ENCODE assay signal across 9 cellular contexts in the genomic region with DNA sequence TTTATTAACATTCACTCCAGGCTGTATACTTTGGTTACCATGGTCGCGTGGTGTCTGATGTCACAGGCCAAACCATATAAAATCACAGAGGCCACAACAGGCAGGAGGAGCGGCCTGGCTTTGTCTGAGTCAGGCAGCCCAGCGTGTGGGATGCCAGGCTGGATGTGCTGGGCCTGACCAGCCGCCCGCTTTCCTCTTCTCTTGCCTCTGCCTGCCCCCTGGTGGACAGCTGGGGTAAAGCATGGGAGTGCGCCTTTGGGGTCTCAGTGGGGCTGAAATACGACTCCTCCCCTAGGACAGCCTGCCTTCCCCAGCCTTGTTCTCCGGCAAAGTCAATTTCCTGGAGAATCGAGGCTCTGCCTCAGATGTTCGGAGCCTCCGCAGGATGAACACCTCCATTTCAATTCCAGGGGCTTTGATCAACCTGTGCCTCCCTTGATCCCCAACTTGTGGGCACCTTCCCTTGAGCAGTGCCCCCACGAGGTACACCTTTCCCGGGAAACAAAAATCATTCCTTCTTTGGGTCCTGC.
DNase-seq lines count a peak whose midpoint lies in the region; ATAC-seq, FAIRE-seq and TF ChIP-seq lines count a peak whose summit lies in the region.
"Had no signal": no experiment of that assay in that cellular context is flagged by ENCODE, and none has a peak within 500 bp of the region (broad histone marks: within the 10 kb centered on the region; RNA-seq: fewer than 3 reads in every experiment).

No MANE protein-coding gene starts in this region.

- H3K4me1 ChIP-seq in GM23248 (ENCODE audit: insufficient read depth), result peaks cover 37% of the 10 kb centered on the region
- H3K4me1 ChIP-seq in gastroesophageal sphincter, result peaks cover 0 to 29% (median 11%) of the 10 kb centered on the region in 3 donors
- peaks cover 4 to 10% (median 4%) of the 10 kb centered on the region in 3 donors for H3K4me1 ChIP-seq in pancreas
- H3K4me1 ChIP-seq in transverse colon, result peaks cover 1 to 13% (median 8%) of the 10 kb centered on the region in 4 donors

- no peaks in the 10 kb centered on the region for H3K27me3 Mint-ChIP-seq in activated T-cell treated with anti-CD3 and anti-CD28 coated beads, Interleukin-2, amount 50 U/mL, for 72 hours (ENCODE audit: low read depth)

- no peak for FAIRE-seq in D721Med (lab: Jason Lieb, UNC)
- no peak for FAIRE-seq in pancreas (lab: Jason Lieb, UNC)
- FAIRE-seq: islet of Langerhans had no signal

- H3K9me3 ChIP-seq in GM23248 (ENCODE audit: low read depth) (no peaks in the 10 kb centered on the region), gastroesophageal sphincter (no peaks in the 10 kb centered on the region), pancreas (no peaks in the 10 kb centered on the region), transverse colon (no peaks in the 10 kb centered on the region)

- H3F3A ChIP-seq in GM23248 (ENCODE audit: insufficient read depth), result peaks cover 25% of the 10 kb centered on the region

- H4K20me1 ChIP-seq in GM23248 (ENCODE audit: insufficient read depth), result no peaks in the 10 kb centered on the region

- H3K27ac Mint-ChIP-seq in activated T-cell treated with anti-CD3 and anti-CD28 coated beads, Interleukin-2, amount 50 U/mL, for 72 hours, result peak overlapping the region; percentile 35

- intact Hi-C loops in pancreas (cut with DNase I), result loop anchor here in 2 of 3 donors (10.0 kb wide), 2 partner anchors 407 to 927 kb away; a partner anchor contains a TSS
- intact Hi-C loops in transverse colon (cut with DNase I; ENCODE audit: low total_unique reads), result loop anchor here (5.0 to 10.0 kb wide), 3 partner anchors 257 to 547 kb away; a partner anchor contains a TSS

- no peak overlapping the region for H3K4me3 ChIP-seq in GM23248
- no peak overlapping the region for H3K4me3 ChIP-seq in LNCaP clone FGC (ENCODE audit: low read depth, low read length)
- H3K4me3 ChIP-seq in gastroesophageal sphincter, result no peak overlapping the region
- H3K4me3 ChIP-seq in pancreas, result no peak overlapping the region
- H3K4me3 ChIP-seq in transverse colon, result no peak overlapping the region

- DNase-seq in D721Med (ENCODE audit: insufficient read length, low spot score), result peak; percentile 54
- peak; percentile 99 for DNase-seq in GM23248
- peak; percentile 83 for DNase-seq in LNCaP clone FGC (ENCODE audit: low read depth)
- DNase-seq in activated T-cell treated with anti-CD3 and anti-CD28 coated beads, Interleukin-2, amount 50 U/mL, for 72 hours, result peak; percentile 88 to 92
- peak; percentile 73 to 97 (median 90) for DNase-seq in pancreas
- DNase-seq in transverse colon, result peak; percentile 90
- DNase-seq in midbrain (lab: John Stamatoyannopoulos, UW), result no peak

- ATAC-seq in activated T-cell treated with anti-CD3 and anti-CD28 coated beads, Interleukin-2, amount 50 U/mL, for 72 hours (replicated peaks in 1 of 2), result peak; percentile 95
- peak; percentile 94 for ATAC-seq in gastroesophageal sphincter
- peak; percentile 93 to 98 (median 95) for ATAC-seq in pancreas

- H3K4me3 Mint-ChIP-seq in activated T-cell treated with anti-CD3 and anti-CD28 coated beads, Interleukin-2, amount 50 U/mL, for 72 hours, result no peak overlapping the region

- TF ChIP-seq EP300 in gastroesophageal sphincter (IDR thresholded peaks at IDR 0.05) (no peak), transverse colon (IDR thresholded peaks at IDR 0.05; ENCODE audit: low read depth) (no peak)

- peaks cover 50% of the 10 kb centered on the region for H3K4me1 Mint-ChIP-seq in activated T-cell treated with anti-CD3 and anti-CD28 coated beads, Interleukin-2, amount 50 U/mL, for 72 hours (ENCODE audit: low read depth)

- peak overlapping the region; percentile 17; the same call in 1 of the 2 replicates for H2AFZ ChIP-seq in GM23248

- H3K27me3 ChIP-seq in GM23248 (replicated peaks; ENCODE audit: insufficient read depth) (no peaks in the 10 kb centered on the region), gastroesophageal sphincter (no peaks in the 10 kb centered on the region), pancreas (no peaks in the 10 kb centered on the region), transverse colon (no peaks in the 10 kb centered on the region)

- H3K36me3 ChIP-seq in GM23248 (ENCODE audit: low read depth) (no peaks in the 10 kb centered on the region), gastroesophageal sphincter (no peaks in the 10 kb centered on the region), pancreas (no peaks in the 10 kb centered on the region), transverse colon (no peaks in the 10 kb centered on the region)

- H3K4me2 ChIP-seq in GM23248 (ENCODE audit: unreplicated experiment), result peak overlapping the region; percentile 38

- H3K27ac ChIP-seq in GM23248, result peak overlapping the region; percentile 86
- peak overlapping the region in 3 of 4 donors; percentile 38 to 48 (median 42) for H3K27ac ChIP-seq in gastroesophageal sphincter
- H3K27ac ChIP-seq in pancreas, result no peak overlapping the region
- peak overlapping the region; percentile 29 to 47 (median 41) for H3K27ac ChIP-seq in transverse colon

- TF ChIP-seq CTCF in D721Med (IDR thresholded peaks at IDR 0.05; ENCODE audit: insufficient read depth, missing control alignments) (peak; percentile 85), LNCaP clone FGC (IDR thresholded peaks at IDR 0.05; ENCODE audit: control insufficient read depth, extremely low read depth, insufficient read depth) (peak; percentile 92), gastroesophageal sphincter (IDR thresholded peaks at IDR 0.05) (peak; percentile 96 to 99 (median 98)), pancreas (IDR thresholded peaks at IDR 0.05) (peak; percentile 83 to 95 (median 90)), transverse colon (IDR thresholded peaks at IDR 0.05) (peak; percentile 96 to 99 (median 99))

- no peaks in the 10 kb centered on the region for H3K9me2 ChIP-seq in GM23248 (ENCODE audit: insufficient read depth)

- in situ Hi-C loops in GM23248 (cut with MboI) (loop anchor here (10.0 to 25.0 kb wide), 3 partner anchors 397 to 944 kb away; no protein-coding TSS in a partner anchor), transverse colon (cut with MboI; ENCODE audit: low pct_ligation_motif_present in 1 of 4, low pct_unique_long_range_greater_than_20kb in 1 of 4, low sequenced_read_pairs in 3 of 4) (loop anchor here (10.0 to 25.0 kb wide), 9 partner anchors 53 to 919 kb away; a partner anchor contains a TSS)

- H3K36me3 Mint-ChIP-seq in activated T-cell treated with anti-CD3 and anti-CD28 coated beads, Interleukin-2, amount 50 U/mL, for 72 hours (ENCODE audit: insufficient read depth in 2 of 2), result no peaks in the 10 kb centered on the region

- no peaks in the 10 kb centered on the region for H3K9me3 Mint-ChIP-seq in activated T-cell treated with anti-CD3 and anti-CD28 coated beads, Interleukin-2, amount 50 U/mL, for 72 hours

- TF ChIP-seq POLR2A in gastroesophageal sphincter (IDR thresholded peaks at IDR 0.05), result no peak
- TF ChIP-seq POLR2A in transverse colon (IDR thresholded peaks at IDR 0.05), result no peak

- H3K9ac ChIP-seq in GM23248, result peak overlapping the region; percentile 72

- WGBS in GM23248 (ENCODE audit: low coverage in 1 of 2, low lambda C conversion rate in 2 of 2, missing lambda C conversion rate in 2 of 2), 2 experiments, result 1 to 2% methylated on average over 14 of the region's 14 CpGs
- WGBS in gastroesophageal sphincter (ENCODE audit: low coverage in 1 of 2), 2 donors, result 0% methylated on average over 2 to 4 of the region's 14 CpGs
- 2 to 3% methylated on average over 14 of the region's 14 CpGs for WGBS in pancreas, 2 donors
- WGBS in transverse colon (ENCODE audit: low coverage in 1 of 2), 2 donors, result 3 to 10% methylated on average over 6 to 14 of the region's 14 CpGs

- no peaks in the 10 kb centered on the region for H3K79me2 ChIP-seq in GM23248 (ENCODE audit: insufficient read depth)

Comparison
In these comparisons a context has a peak if more than half of its experiments do, and no peak if none do; other contexts are left out.
1. H3K27ac ChIP-seq: peak in GM23248 (single experiment), gastroesophageal sphincter (3 of 4) and transverse colon (4 of 4); none in pancreas (0 of 4).
2. Peak in every context shown above with its lines, with median percentiles within 50 percentile points of each other: CTCF ChIP-seq and ATAC-seq.